In genomic region chr15:90570643-90571042, GRCh38 we compare ENCODE assay signal across 1 cellular context.
TF ChIP-seq lines count a peak whose summit lies in the region.

No MANE protein-coding gene starts in this region.

TF ChIP-seq in GM12878, 131 proteins besides CTCF, POLR2A, EP300 and RAD21:
- TF ChIP-seq ZNF592 (IDR thresholded peaks at IDR 0.05), result no peak
- no peak for TF ChIP-seq STAT1 (conservative IDR thresholded peaks at IDR 0.05)
- TF ChIP-seq KDM1A (IDR thresholded peaks at IDR 0.05; ENCODE audit: borderline replicate concordance), result no peak
- TF ChIP-seq, protein P1, sequence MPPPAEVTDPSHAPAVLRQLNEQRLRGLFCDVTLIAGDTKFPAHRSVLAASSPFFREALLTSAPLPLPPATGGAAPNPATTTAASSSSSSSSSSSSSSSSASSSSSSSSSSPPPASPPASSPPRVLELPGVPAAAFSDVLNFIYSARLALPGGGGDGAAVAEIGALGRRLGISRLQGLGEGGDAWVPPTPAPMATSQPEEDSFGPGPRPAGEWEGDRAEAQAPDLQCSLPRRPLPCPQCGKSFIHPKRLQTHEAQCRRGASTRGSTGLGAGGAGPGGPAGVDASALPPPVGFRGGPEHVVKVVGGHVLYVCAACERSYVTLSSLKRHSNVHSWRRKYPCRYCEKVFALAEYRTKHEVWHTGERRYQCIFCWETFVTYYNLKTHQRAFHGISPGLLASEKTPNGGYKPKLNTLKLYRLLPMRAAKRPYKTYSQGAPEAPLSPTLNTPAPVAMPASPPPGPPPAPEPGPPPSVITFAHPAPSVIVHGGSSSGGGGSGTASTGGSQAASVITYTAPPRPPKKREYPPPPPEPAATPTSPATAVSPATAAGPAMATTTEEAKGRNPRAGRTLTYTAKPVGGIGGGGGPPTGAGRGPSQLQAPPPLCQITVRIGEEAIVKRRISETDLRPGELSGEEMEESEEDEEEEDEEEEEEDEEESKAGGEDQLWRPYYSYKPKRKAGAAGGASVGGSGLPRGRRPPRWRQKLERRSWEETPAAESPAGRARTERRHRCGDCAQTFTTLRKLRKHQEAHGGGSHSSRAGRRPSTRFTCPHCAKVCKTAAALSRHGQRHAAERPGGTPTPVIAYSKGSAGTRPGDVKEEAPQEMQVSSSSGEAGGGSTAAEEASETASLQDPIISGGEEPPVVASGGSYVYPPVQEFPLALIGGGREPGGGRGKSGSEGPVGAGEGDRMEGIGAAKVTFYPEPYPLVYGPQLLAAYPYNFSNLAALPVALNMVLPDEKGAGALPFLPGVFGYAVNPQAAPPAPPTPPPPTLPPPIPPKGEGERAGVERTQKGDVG (CRISPR knock-in tag; IDR thresholded peaks at IDR 0.05), result no peak
- TF ChIP-seq PML (IDR thresholded peaks at IDR 0.05; ENCODE audit: low read length), result no peak
- TF ChIP-seq, protein P2, sequence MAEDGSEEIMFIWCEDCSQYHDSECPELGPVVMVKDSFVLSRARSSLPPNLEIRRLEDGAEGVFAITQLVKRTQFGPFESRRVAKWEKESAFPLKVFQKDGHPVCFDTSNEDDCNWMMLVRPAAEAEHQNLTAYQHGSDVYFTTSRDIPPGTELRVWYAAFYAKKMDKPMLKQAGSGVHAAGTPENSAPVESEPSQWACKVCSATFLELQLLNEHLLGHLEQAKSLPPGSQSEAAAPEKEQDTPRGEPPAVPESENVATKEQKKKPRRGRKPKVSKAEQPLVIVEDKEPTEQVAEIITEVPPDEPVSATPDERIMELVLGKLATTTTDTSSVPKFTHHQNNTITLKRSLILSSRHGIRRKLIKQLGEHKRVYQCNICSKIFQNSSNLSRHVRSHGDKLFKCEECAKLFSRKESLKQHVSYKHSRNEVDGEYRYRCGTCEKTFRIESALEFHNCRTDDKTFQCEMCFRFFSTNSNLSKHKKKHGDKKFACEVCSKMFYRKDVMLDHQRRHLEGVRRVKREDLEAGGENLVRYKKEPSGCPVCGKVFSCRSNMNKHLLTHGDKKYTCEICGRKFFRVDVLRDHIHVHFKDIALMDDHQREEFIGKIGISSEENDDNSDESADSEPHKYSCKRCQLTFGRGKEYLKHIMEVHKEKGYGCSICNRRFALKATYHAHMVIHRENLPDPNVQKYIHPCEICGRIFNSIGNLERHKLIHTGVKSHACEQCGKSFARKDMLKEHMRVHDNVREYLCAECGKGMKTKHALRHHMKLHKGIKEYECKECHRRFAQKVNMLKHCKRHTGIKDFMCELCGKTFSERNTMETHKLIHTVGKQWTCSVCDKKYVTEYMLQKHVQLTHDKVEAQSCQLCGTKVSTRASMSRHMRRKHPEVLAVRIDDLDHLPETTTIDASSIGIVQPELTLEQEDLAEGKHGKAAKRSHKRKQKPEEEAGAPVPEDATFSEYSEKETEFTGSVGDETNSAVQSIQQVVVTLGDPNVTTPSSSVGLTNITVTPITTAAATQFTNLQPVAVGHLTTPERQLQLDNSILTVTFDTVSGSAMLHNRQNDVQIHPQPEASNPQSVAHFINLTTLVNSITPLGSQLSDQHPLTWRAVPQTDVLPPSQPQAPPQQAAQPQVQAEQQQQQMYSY (CRISPR knock-in tag; IDR thresholded peaks at IDR 0.05), result no peak
- TF ChIP-seq, protein P3, sequence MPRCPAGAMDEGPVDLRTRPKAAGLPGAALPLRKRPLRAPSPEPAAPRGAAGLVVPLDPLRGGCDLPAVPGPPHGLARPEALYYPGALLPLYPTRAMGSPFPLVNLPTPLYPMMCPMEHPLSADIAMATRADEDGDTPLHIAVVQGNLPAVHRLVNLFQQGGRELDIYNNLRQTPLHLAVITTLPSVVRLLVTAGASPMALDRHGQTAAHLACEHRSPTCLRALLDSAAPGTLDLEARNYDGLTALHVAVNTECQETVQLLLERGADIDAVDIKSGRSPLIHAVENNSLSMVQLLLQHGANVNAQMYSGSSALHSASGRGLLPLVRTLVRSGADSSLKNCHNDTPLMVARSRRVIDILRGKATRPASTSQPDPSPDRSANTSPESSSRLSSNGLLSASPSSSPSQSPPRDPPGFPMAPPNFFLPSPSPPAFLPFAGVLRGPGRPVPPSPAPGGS (IDR thresholded peaks at IDR 0.05; ENCODE audit: borderline replicate concordance, insufficient read depth, low read depth, low read length, poor library complexity, severe bottlenecking), result no peak
- no peak for TF ChIP-seq RELA (IDR thresholded peaks at IDR 0.05; ENCODE audit: borderline replicate concordance, partially characterized antibody)
- TF ChIP-seq, protein P4, sequence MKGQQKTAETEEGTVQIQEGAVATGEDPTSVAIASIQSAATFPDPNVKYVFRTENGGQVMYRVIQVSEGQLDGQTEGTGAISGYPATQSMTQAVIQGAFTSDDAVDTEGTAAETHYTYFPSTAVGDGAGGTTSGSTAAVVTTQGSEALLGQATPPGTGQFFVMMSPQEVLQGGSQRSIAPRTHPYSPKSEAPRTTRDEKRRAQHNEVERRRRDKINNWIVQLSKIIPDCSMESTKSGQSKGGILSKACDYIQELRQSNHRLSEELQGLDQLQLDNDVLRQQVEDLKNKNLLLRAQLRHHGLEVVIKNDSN (IDR thresholded peaks at IDR 0.05; ENCODE audit: borderline replicate concordance, extremely low read length, insufficient read depth, low read depth, low read length), result no peak
- TF ChIP-seq, protein P5, sequence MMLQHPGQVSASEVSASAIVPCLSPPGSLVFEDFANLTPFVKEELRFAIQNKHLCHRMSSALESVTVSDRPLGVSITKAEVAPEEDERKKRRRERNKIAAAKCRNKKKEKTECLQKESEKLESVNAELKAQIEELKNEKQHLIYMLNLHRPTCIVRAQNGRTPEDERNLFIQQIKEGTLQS (IDR thresholded peaks at IDR 0.05; ENCODE audit: borderline replicate concordance, extremely low read depth, low read depth, low read length), result no peak
- TF ChIP-seq SIX5 (IDR thresholded peaks at IDR 0.05; ENCODE audit: low read depth, low read length, severe bottlenecking), result no peak
- no peak for TF ChIP-seq JUNB (IDR thresholded peaks at IDR 0.05)
- TF ChIP-seq CHD2 (IDR thresholded peaks at IDR 0.05; ENCODE audit: borderline replicate concordance, low read depth, low read length), result no peak
- no peak for TF ChIP-seq STAT3 (IDR thresholded peaks at IDR 0.05; ENCODE audit: low read depth, low read length)
- TF ChIP-seq NFYA (IDR thresholded peaks at IDR 0.05; ENCODE audit: borderline replicate concordance, low read depth, low read length), result no peak
